In the genomic region with DNA sequence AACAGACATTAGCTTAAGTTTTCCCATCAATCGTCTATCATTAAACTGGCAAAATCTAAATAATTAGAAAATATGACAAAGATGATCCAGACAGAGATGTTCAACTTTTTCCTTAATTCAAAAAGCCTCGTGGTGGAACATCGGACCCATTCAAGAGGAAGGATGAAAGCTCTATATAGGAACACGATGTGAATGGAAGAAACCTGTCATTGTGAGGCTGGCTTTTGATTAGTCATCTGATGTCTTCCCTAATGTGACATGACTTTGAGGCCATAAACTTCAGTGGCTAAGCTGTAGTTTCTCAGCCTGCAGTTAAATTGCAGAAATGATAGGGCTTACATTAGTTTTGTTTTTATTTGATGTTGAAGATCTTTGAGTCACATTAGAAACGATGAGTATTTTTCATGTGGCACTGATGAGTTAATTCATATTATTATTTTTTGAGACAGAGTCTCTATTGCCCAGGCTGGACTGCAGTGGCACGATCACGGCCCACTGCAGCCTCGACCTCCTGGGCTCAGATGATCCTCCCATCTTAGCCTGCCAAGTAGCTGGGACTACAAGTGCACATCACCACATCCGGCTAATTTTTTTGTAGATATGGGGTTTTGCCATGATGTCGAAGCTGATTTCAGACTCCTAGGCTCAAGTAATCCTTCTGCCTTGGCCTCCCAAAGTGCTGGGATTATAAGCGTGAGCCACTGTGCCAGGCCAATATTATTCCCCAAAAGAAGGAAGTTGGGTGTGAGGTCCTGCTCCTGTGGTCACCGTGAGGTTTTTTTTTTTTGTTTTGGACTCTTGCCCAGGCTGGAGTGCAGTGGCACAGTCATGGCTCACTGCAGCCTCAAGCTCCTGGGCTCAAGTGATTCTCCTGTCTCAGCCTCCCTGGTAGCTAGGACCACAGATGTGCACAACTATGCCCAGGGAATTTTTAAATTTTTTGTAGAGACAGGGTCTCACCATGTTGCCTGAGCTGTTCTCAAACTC, we compare ENCODE assay signal across 2 cellular contexts.
TF ChIP-seq lines count a peak whose summit lies in the region.

No MANE protein-coding gene starts in this region.

TF ChIP-seq in A549, 52 proteins besides CTCF, POLR2A, EP300 and RAD21 (continued from another document):
- no peak for TF ChIP-seq MYC (IDR thresholded peaks at IDR 0.05; ENCODE audit: borderline replicate concordance, low read length)
- TF ChIP-seq, protein P1, sequence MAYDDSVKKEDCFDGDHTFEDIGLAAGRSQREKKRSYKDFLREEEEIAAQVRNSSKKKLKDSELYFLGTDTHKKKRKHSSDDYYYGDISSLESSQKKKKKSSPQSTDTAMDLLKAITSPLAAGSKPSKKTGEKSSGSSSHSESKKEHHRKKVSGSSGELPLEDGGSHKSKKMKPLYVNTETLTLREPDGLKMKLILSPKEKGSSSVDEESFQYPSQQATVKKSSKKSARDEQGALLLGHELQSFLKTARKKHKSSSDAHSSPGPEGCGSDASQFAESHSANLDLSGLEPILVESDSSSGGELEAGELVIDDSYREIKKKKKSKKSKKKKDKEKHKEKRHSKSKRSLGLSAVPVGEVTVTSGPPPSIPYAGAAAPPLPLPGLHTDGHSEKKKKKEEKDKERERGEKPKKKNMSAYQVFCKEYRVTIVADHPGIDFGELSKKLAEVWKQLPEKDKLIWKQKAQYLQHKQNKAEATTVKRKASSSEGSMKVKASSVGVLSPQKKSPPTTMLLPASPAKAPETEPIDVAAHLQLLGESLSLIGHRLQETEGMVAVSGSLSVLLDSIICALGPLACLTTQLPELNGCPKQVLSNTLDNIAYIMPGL (CRISPR knock-in tag; IDR thresholded peaks at IDR 0.05; ENCODE audit: borderline replicate concordance) = no peak

TF ChIP-seq in HEK293, 187 proteins besides CTCF, POLR2A, EP300 and RAD21 (continued from another document):
- TF ChIP-seq SP7 (tag by site-specific recombination; IDR thresholded peaks at IDR 0.05) = 0 out of 2 replicates have a peak, but pooled peaks have one; percentile 15
